8 cellular contexts compared by ENCODE assay signal in the genomic region with DNA sequence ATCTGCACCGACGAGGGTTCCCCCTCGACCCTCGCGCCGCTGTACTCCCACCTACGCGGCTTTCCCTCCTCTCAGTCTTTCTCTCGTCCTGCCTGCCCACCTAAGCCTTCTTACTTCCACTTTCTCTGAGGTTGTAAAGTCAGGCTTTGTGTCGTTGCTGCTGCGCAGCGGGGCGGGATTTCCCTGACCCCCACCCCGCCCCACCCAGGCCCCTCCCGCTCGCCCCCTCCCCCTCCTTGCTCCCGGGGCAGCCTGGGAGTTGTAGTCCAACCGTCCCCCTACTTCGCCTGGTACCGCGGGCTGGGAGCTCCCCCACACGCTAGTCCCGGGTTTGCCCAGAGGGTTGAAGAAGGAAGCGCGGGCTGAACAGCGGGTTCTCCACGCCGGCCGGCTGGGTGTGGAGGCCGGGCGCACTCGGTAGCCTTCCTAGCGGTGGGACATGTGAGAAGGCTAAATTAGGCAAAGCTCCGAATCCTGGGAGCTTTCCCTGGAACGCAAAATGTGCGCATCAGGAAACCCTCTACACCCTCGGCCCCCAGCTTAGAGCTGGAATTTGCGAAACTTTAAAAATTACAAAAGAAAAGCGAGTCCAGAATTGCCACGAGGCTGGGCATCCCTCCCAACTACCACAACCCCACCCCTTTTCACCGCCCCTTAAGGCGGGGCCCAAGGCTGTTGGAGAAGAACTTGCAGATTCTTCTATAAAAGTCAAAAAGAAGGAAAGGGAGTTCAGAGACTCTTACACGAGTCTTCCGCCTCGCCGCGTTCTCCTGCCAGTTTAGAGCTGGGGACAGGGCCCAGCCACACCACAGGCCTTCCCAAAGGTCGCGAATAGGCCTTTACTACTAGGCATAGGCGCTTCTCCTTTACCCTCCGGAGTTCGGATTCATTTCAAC. TPM values are rescaled to one million over a fixed set of nuclear protein-coding genes. Genes with fewer than 3 reads are reported as not detected.
DNase-seq lines count a peak whose midpoint lies in the region; ATAC-seq and TF ChIP-seq lines count a peak whose summit lies in the region.

ATP11C (minus strand) TSS at position 153 of the 896 bp plus-strand sequence. CDS start 1,011 bp downstream, outside the sequence.

- H3K9me3 ChIP-seq in iPS DF 6.9 (ENCODE audit: control insufficient read depth, insufficient read depth, low read length) (no peaks in the 10 kb centered on the region), gastrocnemius medialis (no peaks in the 10 kb centered on the region)

- H3K27ac ChIP-seq in iPS DF 6.9 (ENCODE audit: low read length): no peak within 1 kb of the TSS
- peak within 1 kb of the TSS; percentile 94 to 96 (median 94) for H3K27ac ChIP-seq in gastrocnemius medialis

- H3K27me3 ChIP-seq in iPS DF 6.9 (ENCODE audit: control insufficient read depth, insufficient read depth, low read length) (no peaks in the 10 kb centered on the region), gastrocnemius medialis (no peaks in the 10 kb centered on the region)

- WGBS in iPS DF 6.9 (ENCODE audit: insufficient coverage, insufficient read length): no CpG with 5 or more reads among the region's 52 CpGs

- POLR2A ChIA-PET in HEK293T (lab: Yijun Ruan, JAX): interaction anchor here (0.5 to 1.0 kb wide), 4 partner anchors 9 to 102 kb away, joined by 3 to 4 read pairs (median 3); no protein-coding TSS in a partner anchor

- in situ Hi-C loops in astrocyte of the spinal cord (cut with HindIII; ENCODE audit: low sequenced_read_pairs) (no loop called here), gastrocnemius medialis (cut with MboI; ENCODE audit: low sequenced_read_pairs in 4 of 4) (no loop called here)

- TF ChIP-seq POLR2A in gastrocnemius medialis (IDR thresholded peaks at IDR 0.05): peak; percentile 42 to 60

- DNase-seq in GM12864 (ENCODE audit: low read depth) (peak; percentile 60), HEK293T (ENCODE audit: extremely low spot score) (peak; percentile 83), NAMALWA (ENCODE audit: low spot score) (peak; percentile 87), T-helper 22 cell (ENCODE audit: low read depth) (peak; percentile 70), astrocyte of the spinal cord (ENCODE audit: low read depth, low spot score) (peak; percentile 84), iPS DF 6.9 (ENCODE audit: low read depth, low spot score) (no peak), gastrocnemius medialis (peak; percentile 72 to 82), cerebellar nuclear complex (lab: John Stamatoyannopoulos, UW) (no peak)

- no peaks in the 10 kb centered on the region; the same call in 1 of the 2 replicates for H3K4me1 ChIP-seq in iPS DF 6.9 (ENCODE audit: control insufficient read depth, insufficient read depth, low read length)
- H3K4me1 ChIP-seq in gastrocnemius medialis: peaks cover 0 to 4% of the 10 kb centered on the region in 2 donors

- intact Hi-C loops in gastrocnemius medialis (cut with DNase I; ENCODE audit: low total_unique reads): loop anchor here (10.0 kb wide), 1 partner anchor 98 kb away; no protein-coding TSS in a partner anchor

- H3K4me3 ChIP-seq in GM12864 (ENCODE audit: low read depth, low read length) (peak within 1 kb of the TSS; percentile 79), astrocyte of the spinal cord (ENCODE audit: low read depth, low read length) (peak within 1 kb of the TSS; percentile 71), iPS DF 6.9 (ENCODE audit: low read length) (peak within 1 kb of the TSS; percentile 99), gastrocnemius medialis (peak within 1 kb of the TSS; percentile 77 to 90 (median 82))

- CTCF ChIA-PET in HEK293T (lab: Yijun Ruan, JAX): no interaction called here

- TF ChIP-seq CTCF in GM12864 (IDR thresholded peaks at IDR 0.05; ENCODE audit: low read depth, low read length, missing control alignments): peak; percentile 1
- peak; percentile 17 for TF ChIP-seq CTCF in astrocyte of the spinal cord (IDR thresholded peaks at IDR 0.05; ENCODE audit: low read depth, low read length)
- TF ChIP-seq CTCF in gastrocnemius medialis (IDR thresholded peaks at IDR 0.05 in 4 of 5, conservative IDR thresholded peaks at IDR 0.05 in 1 of 5): no peak

- no peaks in the 10 kb centered on the region for H3K36me3 ChIP-seq in iPS DF 6.9 (ENCODE audit: control insufficient read depth, insufficient read depth, low read length)
- no peaks in the 10 kb centered on the region for H3K36me3 ChIP-seq in gastrocnemius medialis

- peak; percentile 87 to 89 for ATAC-seq in gastrocnemius medialis

TF ChIP-seq in HEK293T, 16 proteins besides CTCF, POLR2A, EP300 and RAD21:
- TF ChIP-seq ZNF384 (IDR thresholded peaks at IDR 0.05): no peak
- peak; percentile 75 for TF ChIP-seq L3MBTL2 (conservative IDR thresholded peaks at IDR 0.05)

RNA-seq across cellular contexts. Expression of gene ATP11C, which starts in this region (rescaled TPM):
- 1 to 10 TPM; 3.6 to 8.6 (median 7.0) TPM for total RNA-seq in gastrocnemius medialis

Comparison
In these comparisons a context has a peak if more than half of its experiments do, and no peak if none do; other contexts are left out.
1. DNase-seq: peak in GM12864 (single experiment), HEK293T (single experiment), NAMALWA (single experiment), T-helper 22 cell (single experiment), astrocyte of the spinal cord (single experiment) and gastrocnemius medialis (2 of 2); none in iPS DF 6.9 (single experiment) and cerebellar nuclear complex (0 of 2).
2. CTCF ChIP-seq: peak in GM12864 (single experiment) and astrocyte of the spinal cord (single experiment); none in gastrocnemius medialis (0 of 5).
3. Peak in every context shown above with its lines, with median percentiles within 50 percentile points of each other: H3K4me3 ChIP-seq.